In the genomic region with DNA sequence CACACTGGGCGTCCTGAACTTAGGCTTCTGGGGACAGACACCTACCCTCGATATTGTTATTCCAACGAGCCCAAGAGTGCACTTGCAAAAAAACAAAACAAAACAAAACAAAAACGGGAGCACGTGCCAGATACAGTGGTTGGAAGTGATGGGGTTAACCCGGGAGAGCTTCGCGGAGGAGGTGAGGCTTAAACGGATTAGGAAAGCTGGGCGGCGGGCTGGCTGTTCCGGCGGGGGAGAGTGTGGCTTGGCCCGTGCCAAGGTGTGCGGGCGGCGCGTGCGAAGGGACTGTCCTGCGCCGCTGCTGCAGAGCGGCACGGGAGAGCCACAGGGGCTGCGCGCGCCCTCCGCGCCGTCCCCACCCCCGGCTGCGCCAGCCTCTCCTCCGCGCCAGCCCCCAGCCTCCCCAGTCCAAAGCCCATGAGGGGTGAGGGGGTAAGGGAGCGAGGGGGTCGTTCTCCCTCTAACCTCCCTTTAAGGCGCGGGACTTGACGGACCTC, we compare ENCODE assay signal across 8 cellular contexts.
DNase-seq lines count a peak whose midpoint lies in the region; ATAC-seq lines count a peak whose summit lies in the region.

No MANE protein-coding gene starts in this region.

- H3K27me3 ChIP-seq in adipocyte (replicated peaks; ENCODE audit: control insufficient read depth, insufficient read depth, low read length): peaks cover 72% of the 10 kb centered on the region

- peaks cover 18% of the 10 kb centered on the region for H3K4me1 Mint-ChIP-seq in memory B cell

- H3K4me1 ChIP-seq in adipocyte (ENCODE audit: control insufficient read depth, insufficient read depth, low read length): peaks cover 2% of the 10 kb centered on the region

- peak; percentile 28 for DNase-seq in stimulated activated CD4-positive, alpha-beta T cell treated with anti-CD3 and anti-CD28 coated beads, Interleukin-4, amount 100 ng/mL, for 1 hour
- no peak for DNase-seq in stimulated activated CD4-positive, alpha-beta T cell treated with anti-CD3 and anti-CD28 coated beads, Interleukin-2, amount 100 ng/mL, for 48 hours
- peak; percentile 33 for DNase-seq in adipocyte (ENCODE audit: low read depth)
- DNase-seq in memory B cell (ENCODE audit: low spot score in 2 of 2): peak; percentile 20 to 46
- DNase-seq in HuH-7 (ENCODE audit: low spot score): no peak
- DNase-seq in SIG-M5 (lab: John Stamatoyannopoulos, UW): no peak
- DNase-seq in glomerular visceral epithelial cell (ENCODE audit: extremely low spot score): no peak

- no peaks in the 10 kb centered on the region for H3K36me3 ChIP-seq in adipocyte (ENCODE audit: control insufficient read depth, insufficient read depth, low read length, severe bottlenecking)

- no peaks in the 10 kb centered on the region for H3K9me3 ChIP-seq in adipocyte (ENCODE audit: control insufficient read depth, low read length)

- H3K36me3 Mint-ChIP-seq in memory B cell: no peaks in the 10 kb centered on the region

- peak overlapping the region; percentile 17 for H3K27ac Mint-ChIP-seq in memory B cell

- ATAC-seq in memory B cell (ENCODE audit: low read depth) (peak; percentile 37), GM19035 (IDR thresholded peaks at IDR 0.05; ENCODE audit: unreplicated experiment) (no peak)

- no peak overlapping the region for H3K9ac ChIP-seq in adipocyte (ENCODE audit: low read length)

- H3K4me3 ChIP-seq in adipocyte (ENCODE audit: low read length): no peak overlapping the region

- H3K4me3 Mint-ChIP-seq in memory B cell: peak overlapping the region; percentile 92

- H3K9me3 Mint-ChIP-seq in memory B cell: no peaks in the 10 kb centered on the region

- H3K27me3 Mint-ChIP-seq in memory B cell: peaks cover 28% of the 10 kb centered on the region

Comparison
In these comparisons a context has a peak if more than half of its experiments do, and no peak if none do; other contexts are left out.
1. DNase-seq: peak in stimulated activated CD4-positive, alpha-beta T cell treated with anti-CD3 and anti-CD28 coated beads, Interleukin-4, amount 100 ng/mL, for 1 hour (single experiment), adipocyte (single experiment) and memory B cell (2 of 2); none in stimulated activated CD4-positive, alpha-beta T cell treated with anti-CD3 and anti-CD28 coated beads, Interleukin-2, amount 100 ng/mL, for 48 hours (0 of 2), HuH-7 (single experiment), SIG-M5 (single experiment) and glomerular visceral epithelial cell (single experiment).